In the genomic region with DNA sequence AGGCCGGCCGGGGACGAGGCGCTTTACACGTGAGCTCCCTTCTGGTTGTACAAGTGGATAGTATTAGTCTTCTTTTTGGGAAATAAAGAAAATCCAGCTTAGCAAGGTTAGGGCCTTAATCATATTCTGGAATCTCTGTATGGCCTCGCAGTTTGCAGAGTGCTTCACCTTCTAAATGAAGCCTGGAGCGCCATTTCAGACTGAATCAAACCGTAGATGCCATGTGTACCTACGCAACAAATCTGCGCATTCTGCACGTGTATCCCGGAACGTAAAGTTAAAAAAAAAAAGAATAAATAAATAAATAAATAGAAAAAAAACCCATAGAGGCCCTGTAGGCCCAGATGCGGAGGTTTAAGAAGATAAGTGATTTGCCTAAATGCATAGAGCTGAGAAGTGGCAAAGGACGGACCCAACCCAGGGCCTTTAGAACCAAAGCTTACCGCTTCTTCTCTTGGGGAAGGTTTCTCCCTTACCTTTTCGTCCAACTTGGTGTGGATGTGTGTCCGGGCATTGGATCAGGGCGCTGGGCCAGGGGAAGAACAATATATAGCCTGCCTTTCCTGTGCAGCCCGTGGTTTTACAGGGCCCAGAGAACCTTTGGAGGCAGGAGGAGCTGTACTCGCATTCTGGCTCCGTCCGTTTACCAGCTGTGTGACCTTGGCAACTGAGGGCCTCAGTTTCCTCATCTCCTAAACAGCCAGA, we compare ENCODE assay signal across 8 cellular contexts. TPM values are rescaled to one million over a fixed set of nuclear protein-coding genes. Genes with fewer than 3 reads are reported as not detected.
DNase-seq lines count a peak whose midpoint lies in the region; ATAC-seq and TF ChIP-seq lines count a peak whose summit lies in the region.

No MANE protein-coding gene starts in this region.

- peak overlapping the region; percentile 70 for H3K4me2 ChIP-seq in mammary epithelial cell (ENCODE audit: insufficient read depth, low read depth, low read length)

- peaks cover 49% of the 10 kb centered on the region for H3K27me3 Mint-ChIP-seq in activated CD4-positive, alpha-beta T cell treated with anti-CD3 and anti-CD28 coated beads for 36 hours

- H3K4me3 ChIP-seq in mammary epithelial cell (replicated peaks in 1 of 3; ENCODE audit: insufficient read depth in 1 of 3, low read depth in 2 of 3, low read length in 3 of 3) (peak overlapping the region; percentile 85 to 90 (median 90)), right lobe of liver (peak overlapping the region; percentile 48 to 76 (median 61)), tibial artery (peak overlapping the region; percentile 67 to 80)

- peak overlapping the region; percentile 85 for H3K9ac ChIP-seq in mammary epithelial cell (ENCODE audit: insufficient read depth, low read length)

- POLR2A ChIA-PET in activated CD4-positive, alpha-beta T cell treated with anti-CD3 and anti-CD28 coated beads for 36 hours (lab: Charles Lee) = no interaction called here

- TF ChIP-seq CTCF in mammary epithelial cell (conservative IDR thresholded peaks at IDR 0.05 in 1 of 2, IDR thresholded peaks at IDR 0.05 in 1 of 2; ENCODE audit: extremely low read depth in 1 of 2, insufficient read depth in 1 of 2, low read depth in 1 of 2, low read length in 2 of 2) = no peak
- no peak for TF ChIP-seq CTCF in right lobe of liver (IDR thresholded peaks at IDR 0.05)
- TF ChIP-seq CTCF in tibial artery (IDR thresholded peaks at IDR 0.05) = no peak

- no peaks in the 10 kb centered on the region for H3K9me3 ChIP-seq in mammary epithelial cell (replicated peaks; ENCODE audit: insufficient read depth, low read length)
- no peaks in the 10 kb centered on the region for H3K9me3 ChIP-seq in right lobe of liver
- no peaks in the 10 kb centered on the region for H3K9me3 ChIP-seq in tibial artery

- intact Hi-C loops in activated CD4-positive, alpha-beta T cell treated with anti-CD3 and anti-CD28 coated beads for 36 hours (cut with DNase I, micrococcal nuclease) = no loop called here
- intact Hi-C loops in mammary epithelial cell (cut with micrococcal nuclease) = loop anchor here (2.0 to 10.0 kb wide), 6 partner anchors 34 to 321 kb away; a partner anchor contains a TSS
- intact Hi-C loops in right lobe of liver (cut with DNase I) = no loop called here
- intact Hi-C loops in tibial artery (cut with DNase I; ENCODE audit: low total_unique reads) = loop anchor here (5.0 to 10.0 kb wide), 2 partner anchors 104 to 156 kb away; no protein-coding TSS in a partner anchor

- no peak overlapping the region for H3K27ac Mint-ChIP-seq in activated CD4-positive, alpha-beta T cell treated with anti-CD3 and anti-CD28 coated beads for 36 hours

- H3K79me2 ChIP-seq in mammary epithelial cell (ENCODE audit: insufficient read depth, low read length) = peaks cover 48% of the 10 kb centered on the region

- H3K27me3 ChIP-seq in mammary epithelial cell (ENCODE audit: insufficient read depth, low read length) (no peaks in the 10 kb centered on the region), right lobe of liver (no peaks in the 10 kb centered on the region), tibial artery (no peaks in the 10 kb centered on the region)

- H3K4me1 ChIP-seq in mammary epithelial cell (ENCODE audit: insufficient read depth, low read length) (peaks cover 43% of the 10 kb centered on the region), right lobe of liver (peaks cover 0 to 4% (median 2%) of the 10 kb centered on the region in 4 donors), tibial artery (peaks cover 0 to 41% (median 17%) of the 10 kb centered on the region in 4 donors)

- no peak for TF ChIP-seq POLR2A in right lobe of liver (IDR thresholded peaks at IDR 0.05)

- H2AFZ ChIP-seq in mammary epithelial cell (ENCODE audit: low read depth, low read length) = peak overlapping the region; percentile 92

- WGBS in mammary epithelial cell (ENCODE audit: low coverage, missing lambda C conversion rate) = 23% methylated on average over 15 of the region's 23 CpGs
- WGBS in right lobe of liver (ENCODE audit: insufficient coverage, low coverage, low lambda C conversion rate, missing lambda C conversion rate) = 62% methylated on average over 13 of the region's 23 CpGs

- H3K36me3 ChIP-seq in mammary epithelial cell (ENCODE audit: insufficient read depth, low read length) (no peaks in the 10 kb centered on the region), right lobe of liver (no peaks in the 10 kb centered on the region), tibial artery (no peaks in the 10 kb centered on the region)

- no peaks in the 10 kb centered on the region for H4K20me1 ChIP-seq in mammary epithelial cell (ENCODE audit: insufficient read depth, low read length)

- ATAC-seq in activated CD4-positive, alpha-beta T cell treated with anti-CD3 and anti-CD28 coated beads for 36 hours = no peak
- ATAC-seq in right lobe of liver (no peak), GM19351 (IDR thresholded peaks at IDR 0.05; ENCODE audit: unreplicated experiment) (no peak)

- peak overlapping the region; percentile 93 for H3K27ac ChIP-seq in mammary epithelial cell (ENCODE audit: insufficient read depth, low read depth, low read length)
- peak overlapping the region in 2 of 3 donors; percentile 53 to 55 for H3K27ac ChIP-seq in right lobe of liver
- peak overlapping the region; percentile 81 to 88 for H3K27ac ChIP-seq in tibial artery

- peak overlapping the region; percentile 37 for H3K4me3 Mint-ChIP-seq in activated CD4-positive, alpha-beta T cell treated with anti-CD3 and anti-CD28 coated beads for 36 hours

- H3K36me3 Mint-ChIP-seq in activated CD4-positive, alpha-beta T cell treated with anti-CD3 and anti-CD28 coated beads for 36 hours (ENCODE audit: low read depth) = no peaks in the 10 kb centered on the region

- DNase-seq in activated CD4-positive, alpha-beta T cell treated with anti-CD3 and anti-CD28 coated beads for 36 hours = no peak
- no peak for DNase-seq in activated CD4-positive, alpha-beta T cell treated with anti-CD3 and anti-CD28 coated beads for 1 hour
- DNase-seq in mammary epithelial cell (no peak), right lobe of liver (peak in 1 of 3 donors; percentile 25), tibial artery (no peak), NCI-H69 (lab: John Stamatoyannopoulos, UW) (no peak), KG1 (lab: John Stamatoyannopoulos, UW) (no peak)

- CTCF ChIA-PET in activated CD4-positive, alpha-beta T cell treated with anti-CD3 and anti-CD28 coated beads for 36 hours (lab: Charles Lee) = interaction anchor here (0.6 to 2.1 kb wide), 3 partner anchors 13 to 304 kb away, joined by 3 to 6 read pairs (median 4); no protein-coding TSS in a partner anchor
- CTCF ChIA-PET in mammary epithelial cell (lab: Charles Lee; ENCODE audit: low non-redundant PET) = interaction anchor here (0.5 to 0.6 kb wide), 3 partner anchors 21 to 274 kb away, joined by 3 to 4 read pairs (median 4); no protein-coding TSS in a partner anchor

- no peaks in the 10 kb centered on the region for H3K9me3 Mint-ChIP-seq in activated CD4-positive, alpha-beta T cell treated with anti-CD3 and anti-CD28 coated beads for 36 hours (ENCODE audit: low read depth)

- dilution Hi-C loops in mammary epithelial cell (cut with HindIII; ENCODE audit: low sequenced_read_pairs) = no loop called here

- BruUV-seq in mammary epithelial cell (replicated peaks; lab: Mats Ljungman, UMichigan) = TSS peak; percentile 51

- peaks cover 5% of the 10 kb centered on the region for H3K4me1 Mint-ChIP-seq in activated CD4-positive, alpha-beta T cell treated with anti-CD3 and anti-CD28 coated beads for 36 hours

- in situ Hi-C loops in mammary epithelial cell (cut with MboI; ENCODE audit: low sequenced_read_pairs in 2 of 2) = loop anchor here in 1 of 2 donors (5.0 kb wide), 1 partner anchor 76 kb away; no protein-coding TSS in a partner anchor

RNA-seq across cellular contexts. Expression of a gene that starts 0.5 kb away (rescaled TPM):
- total RNA-seq in activated CD4-positive, alpha-beta T cell treated with anti-CD3 and anti-CD28 coated beads for 36 hours = not detected
- total RNA-seq in mammary epithelial cell (100 to 1,000 TPM in 1 of 2 donors, 10 to 100 TPM in 1; 71.2 to 181 TPM), right lobe of liver (1 to 10 TPM; 3.2 to 8.7 (median 6.5) TPM)
- polyA plus RNA-seq in mammary epithelial cell = 150 TPM
- polyA minus RNA-seq in mammary epithelial cell = 188 TPM

Comparison
In these comparisons a context has a peak if more than half of its experiments do, and no peak if none do; other contexts are left out.
1. RNA of a gene that starts 0.5 kb away (total RNA-seq): 71.2 to 181 TPM in mammary epithelial cell; 3.2 to 8.7 TPM in right lobe of liver and not detected in activated CD4-positive, alpha-beta T cell treated with anti-CD3 and anti-CD28 coated beads for 36 hours; every median in the first group is over 4 times any median in the second.
2. intact Hi-C loops: an anchor here in mammary epithelial cell (2.0 to 10.0 kb wide) and tibial artery (5.0 to 10.0 kb wide); none called in activated CD4-positive, alpha-beta T cell treated with anti-CD3 and anti-CD28 coated beads for 36 hours and right lobe of liver.
3. Peak in every context shown above with its lines, with median percentiles within 50 percentile points of each other: H3K27ac ChIP-seq and H3K4me3 ChIP-seq.